In the genomic region with DNA sequence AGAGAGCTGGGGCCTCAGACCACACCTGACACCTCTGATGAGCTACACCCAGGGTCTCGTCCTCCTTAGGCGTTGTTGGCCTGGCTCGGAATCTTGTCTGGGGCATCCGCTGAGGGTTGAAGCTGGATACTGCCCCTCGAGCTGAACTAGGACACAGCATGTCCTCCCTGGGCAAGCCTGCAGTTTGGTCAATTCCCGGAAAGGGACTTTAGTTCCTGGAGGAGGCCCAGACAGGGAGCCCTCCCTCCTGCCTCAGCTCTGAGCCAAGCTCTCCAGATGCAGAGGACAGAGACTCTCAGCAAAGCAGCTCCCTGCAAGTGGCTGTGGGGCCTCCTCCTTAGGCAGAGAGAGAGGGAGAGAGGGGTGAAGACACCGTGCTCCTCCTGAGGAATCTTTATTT, we compare ENCODE assay signal across 1 cellular context.
TF ChIP-seq lines count a peak whose summit lies in the region.

No MANE protein-coding gene starts in this region.

TF ChIP-seq in HepG2, 621 proteins besides CTCF, POLR2A, EP300 and RAD21 (continued from another document):
- TF ChIP-seq, protein P1, sequence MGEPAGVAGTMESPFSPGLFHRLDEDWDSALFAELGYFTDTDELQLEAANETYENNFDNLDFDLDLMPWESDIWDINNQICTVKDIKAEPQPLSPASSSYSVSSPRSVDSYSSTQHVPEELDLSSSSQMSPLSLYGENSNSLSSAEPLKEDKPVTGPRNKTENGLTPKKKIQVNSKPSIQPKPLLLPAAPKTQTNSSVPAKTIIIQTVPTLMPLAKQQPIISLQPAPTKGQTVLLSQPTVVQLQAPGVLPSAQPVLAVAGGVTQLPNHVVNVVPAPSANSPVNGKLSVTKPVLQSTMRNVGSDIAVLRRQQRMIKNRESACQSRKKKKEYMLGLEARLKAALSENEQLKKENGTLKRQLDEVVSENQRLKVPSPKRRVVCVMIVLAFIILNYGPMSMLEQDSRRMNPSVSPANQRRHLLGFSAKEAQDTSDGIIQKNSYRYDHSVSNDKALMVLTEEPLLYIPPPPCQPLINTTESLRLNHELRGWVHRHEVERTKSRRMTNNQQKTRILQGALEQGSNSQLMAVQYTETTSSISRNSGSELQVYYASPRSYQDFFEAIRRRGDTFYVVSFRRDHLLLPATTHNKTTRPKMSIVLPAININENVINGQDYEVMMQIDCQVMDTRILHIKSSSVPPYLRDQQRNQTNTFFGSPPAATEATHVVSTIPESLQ (CRISPR knock-in tag; conservative IDR thresholded peaks at IDR 0.05): no peak
- TF ChIP-seq KAT8 (CRISPR knock-in tag; IDR thresholded peaks at IDR 0.05): peak; percentile 21; the same call in 1 of the 2 replicates
- TF ChIP-seq, protein P2, sequence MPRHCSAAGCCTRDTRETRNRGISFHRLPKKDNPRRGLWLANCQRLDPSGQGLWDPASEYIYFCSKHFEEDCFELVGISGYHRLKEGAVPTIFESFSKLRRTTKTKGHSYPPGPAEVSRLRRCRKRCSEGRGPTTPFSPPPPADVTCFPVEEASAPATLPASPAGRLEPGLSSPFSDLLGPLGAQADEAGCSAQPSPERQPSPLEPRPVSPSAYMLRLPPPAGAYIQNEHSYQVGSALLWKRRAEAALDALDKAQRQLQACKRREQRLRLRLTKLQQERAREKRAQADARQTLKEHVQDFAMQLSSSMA (CRISPR knock-in tag; IDR thresholded peaks at IDR 0.05): 0 out of 2 replicates have a peak, but pooled peaks have one; percentile 25
- TF ChIP-seq ZNF777 (CRISPR knock-in tag; IDR thresholded peaks at IDR 0.05): no peak
- TF ChIP-seq ZSCAN31 (CRISPR knock-in tag; IDR thresholded peaks at IDR 0.05; ENCODE audit: low read depth): no peak
